ENCODE assay signal across 8 cellular contexts in the genomic region with DNA sequence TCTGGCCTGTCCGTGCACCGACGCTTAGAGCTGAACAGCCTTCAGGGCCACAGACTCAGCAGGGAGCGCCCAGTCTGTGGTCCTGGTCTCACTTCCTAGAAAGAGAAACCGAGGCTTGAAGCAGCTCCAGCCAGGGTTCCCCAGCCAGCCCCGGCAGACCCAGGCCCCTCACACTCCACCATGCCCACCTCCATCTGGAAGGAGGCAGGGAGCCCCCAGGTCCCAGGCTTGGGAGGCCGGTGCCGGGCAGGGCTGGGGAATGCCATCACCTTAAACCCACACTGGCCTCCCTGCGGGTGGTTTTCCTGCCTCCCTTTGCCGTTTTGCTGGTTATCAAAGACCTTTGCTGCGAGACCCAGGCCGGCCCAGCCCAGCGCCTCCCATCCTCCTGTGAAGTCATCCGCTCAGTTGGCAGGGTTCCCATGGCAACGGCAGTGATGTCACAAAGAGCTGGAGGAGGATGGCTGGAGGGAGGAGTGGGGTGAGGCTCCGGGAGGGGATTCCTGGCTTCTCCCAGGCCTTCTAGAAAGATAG. TPM values are rescaled to one million over a fixed set of nuclear protein-coding genes. Genes with fewer than 3 reads are reported as not detected.
DNase-seq lines count a peak whose midpoint lies in the region; ATAC-seq, FAIRE-seq and TF ChIP-seq lines count a peak whose summit lies in the region.

No MANE protein-coding gene starts in this region.

- H3K27me3 ChIP-seq in H1 (replicated peaks in 1 of 4; ENCODE audit: control insufficient read depth in 3 of 4, extremely low read depth in 1 of 4, insufficient read depth in 3 of 4, low read length in 3 of 4), result no peaks in the 10 kb centered on the region; a peak in 1 of 7 replicates
- no peaks in the 10 kb centered on the region for H3K27me3 ChIP-seq in neuronal stem cell (ENCODE audit: control insufficient read depth in 3 of 3, insufficient read depth in 3 of 3, low read depth in 1 of 3, low read length in 3 of 3)

- no TSS peak for BruUV-seq in MCF 10A (replicated peaks; lab: Mats Ljungman, UMichigan)

- no peak overlapping the region for H4K5ac ChIP-seq in H1 (ENCODE audit: insufficient read length, low read depth, low read length)

- no peaks in the 10 kb centered on the region for H3K79me1 ChIP-seq in H1 (ENCODE audit: low read depth, low read length)
- peaks cover 16% of the 10 kb centered on the region for H3K79me1 ChIP-seq in neuronal stem cell (ENCODE audit: low read depth, low read length)

- H2BK5ac ChIP-seq in H1 (ENCODE audit: low read depth, low read length) (peak overlapping the region; percentile 81; the same call in 1 of the 2 replicates), neuronal stem cell (ENCODE audit: low read length) (no peak overlapping the region)

- CTCF ChIA-PET in H1 (lab: Charles Lee; ENCODE audit: partially characterized antibody), result interaction anchor here (0.9 to 3.0 kb wide), 4 partner anchors 8 to 31 kb away, joined by 6 to 13 read pairs (median 7); no protein-coding TSS in a partner anchor
- CTCF ChIA-PET in MCF 10A (lab: Yijun Ruan, JAX), result no interaction called here

- no peak overlapping the region for H3K18ac ChIP-seq in H1 (ENCODE audit: extremely low read depth, low read length)
- H3K18ac ChIP-seq in neuronal stem cell (ENCODE audit: low read length), result peak overlapping the region; percentile 78

- H3K9me3 Mint-ChIP-seq in MCF 10A (ENCODE audit: unreplicated experiment), result peaks cover 12% of the 10 kb centered on the region

- H3K9ac ChIP-seq in H1 (replicated peaks in 1 of 4; ENCODE audit: extremely low read depth in 1 of 4, low read depth in 3 of 4, low read length in 3 of 4) (no peak overlapping the region), neuronal stem cell (ENCODE audit: low read depth, low read length, poor library complexity) (peak overlapping the region; percentile 50)

- peak overlapping the region; percentile 80; the same call in 1 of the 2 replicates for H4K8ac ChIP-seq in H1 (ENCODE audit: extremely low read depth, insufficient read depth, low read length)
- no peak overlapping the region for H4K8ac ChIP-seq in neuronal stem cell (ENCODE audit: low read depth, low read length)

- H2AK5ac ChIP-seq in H1 (ENCODE audit: low read depth, low read length) (peak overlapping the region; percentile 77; the same call in 1 of the 2 replicates), neuronal stem cell (ENCODE audit: low read depth, low read length) (peak overlapping the region; percentile 88)

- no peak overlapping the region for H3K56ac ChIP-seq in H1 (replicated peaks; ENCODE audit: insufficient read length, low read depth, low read length)

- no peak overlapping the region for H3K27ac ChIP-seq in H1 (ENCODE audit: low read depth, low read length)
- peak overlapping the region; percentile 65 for H3K27ac ChIP-seq in neuronal stem cell (replicated peaks; ENCODE audit: low read length)

- TF ChIP-seq CTCF in H1 (IDR thresholded peaks at IDR 0.05; ENCODE audit: control extremely low read depth in 1 of 3, insufficient read depth in 1 of 3, low read depth in 1 of 3, low read length in 3 of 3), result no peak
- no peak for TF ChIP-seq CTCF in MCF 10A (IDR thresholded peaks at IDR 0.05; ENCODE audit: unreplicated experiment)

- TF ChIP-seq POLR2A in H1 (IDR thresholded peaks at IDR 0.05; ENCODE audit: control extremely low read depth in 1 of 2, low read depth in 2 of 2, low read length in 2 of 2), result no peak

- H3K4me2 ChIP-seq in H1 (ENCODE audit: insufficient read depth in 1 of 2, low read depth in 2 of 2, low read length in 2 of 2) (peak overlapping the region in 1 of 2 experiments; percentile 44; a peak in 2 of 4 replicates), neuronal stem cell (ENCODE audit: insufficient read depth, low read length, poor library complexity, severe bottlenecking) (peak overlapping the region; percentile 42)

- peaks cover 55% of the 10 kb centered on the region for H3K27me3 Mint-ChIP-seq in MCF 10A (ENCODE audit: insufficient read depth, unreplicated experiment)

- no peak overlapping the region for H2BK12ac ChIP-seq in H1 (ENCODE audit: low read depth, low read length)
- H2BK12ac ChIP-seq in neuronal stem cell (ENCODE audit: low read length), result peak overlapping the region; percentile 96

- H4K91ac ChIP-seq in H1 (replicated peaks; ENCODE audit: insufficient read length, low read length) (peak overlapping the region; percentile 45), neuronal stem cell (ENCODE audit: low read depth, low read length, poor library complexity) (peak overlapping the region; percentile 9)

- POLR2A ChIA-PET in H1 (lab: Charles Lee; ENCODE audit: partially characterized antibody) (interaction anchor here (0.8 to 2.2 kb wide), 4 partner anchors 11 to 32 kb away, joined by 3 to 9 read pairs (median 4); no protein-coding TSS in a partner anchor), MCF 10A (lab: Yijun Ruan, JAX) (no interaction called here)

- no peak for TF ChIP-seq RAD21 in H1 (IDR thresholded peaks at IDR 0.05 in 1 of 2, conservative IDR thresholded peaks at IDR 0.05 in 1 of 2; ENCODE audit: low read depth in 2 of 2, low read length in 2 of 2)

- H2AFZ ChIP-seq in H1 (ENCODE audit: low read length) (no peak overlapping the region), neuronal stem cell (ENCODE audit: low read length) (no peak overlapping the region)

- no peak overlapping the region for H3K4me3 Mint-ChIP-seq in MCF 10A (ENCODE audit: unreplicated experiment)

- no peak overlapping the region for H3K4ac ChIP-seq in H1 (replicated peaks; ENCODE audit: insufficient read length, low read depth, low read length)
- H3K4ac ChIP-seq in neuronal stem cell (ENCODE audit: low read length), result no peak overlapping the region

- H3K79me2 ChIP-seq in H1 (ENCODE audit: control insufficient read depth in 1 of 2, insufficient read depth in 2 of 2, low read length in 2 of 2), result no peaks in the 10 kb centered on the region

- intact Hi-C loops in MCF 10A (cut with micrococcal nuclease), result no loop called here

- H3K14ac ChIP-seq in H1 (ENCODE audit: insufficient read length) (no peak overlapping the region), neuronal stem cell (ENCODE audit: low read length) (peak overlapping the region; percentile 97)

- WGBS in H1 (ENCODE audit: extremely low coverage in 1 of 2, insufficient coverage in 1 of 2, insufficient read length in 1 of 2, insufficient replicate concordance in 2 of 2, low coverage in 1 of 2, low lambda C conversion rate in 2 of 2, missing lambda C conversion rate in 1 of 2), 2 experiments, result 59% methylated on average over 15 of the region's 16 CpGs; no CpG with 5 or more reads in 1 of the 2 experiments
- no CpG with 5 or more reads among the region's 16 CpGs for WGBS in neuronal stem cell (ENCODE audit: extremely low coverage in 2 of 2, insufficient read length in 2 of 2, insufficient replicate concordance in 1 of 2), 2 donors

- FAIRE-seq in H1 (lab: Jason Lieb, UNC), result peak; percentile 32

- H3K27ac Mint-ChIP-seq in MCF 10A (ENCODE audit: low read depth, unreplicated experiment), result no peak overlapping the region

- 0 out of 2 replicates have a peak overlapping the region, but pooled peaks have one; percentile 74 for H2BK15ac ChIP-seq in H1 (ENCODE audit: low read length)
- H2BK15ac ChIP-seq in neuronal stem cell (ENCODE audit: low read length), result peak overlapping the region; percentile 79

- no peak overlapping the region for H2BK20ac ChIP-seq in H1 (ENCODE audit: low read length)

- no peaks in the 10 kb centered on the region for H3K36me3 Mint-ChIP-seq in MCF 10A (ENCODE audit: insufficient read depth, unreplicated experiment)

- ATAC-seq in HG03039 (IDR thresholded peaks at IDR 0.05; ENCODE audit: unreplicated experiment) (no peak), GM18868 (IDR thresholded peaks at IDR 0.05; ENCODE audit: unreplicated experiment) (no peak), GM21360 (IDR thresholded peaks at IDR 0.05; ENCODE audit: unreplicated experiment) (no peak)

- no peaks in the 10 kb centered on the region for H3K9me3 ChIP-seq in H1 (ENCODE audit: insufficient read depth in 2 of 2, low read depth in 1 of 2, low read length in 1 of 2)
- peaks cover 0 to 4% of the 10 kb centered on the region in 2 donors for H3K9me3 ChIP-seq in neuronal stem cell (replicated peaks in 1 of 2; ENCODE audit: control insufficient read depth in 2 of 2, insufficient read depth in 1 of 2, low read depth in 1 of 2, low read length in 2 of 2)

- peak in 1 of 2 experiments; percentile 10; a peak in 1 of 3 replicates for TF ChIP-seq EP300 in H1 (IDR thresholded peaks at IDR 0.05; ENCODE audit: borderline replicate concordance in 1 of 2, low read depth in 2 of 2, low read length in 2 of 2)

- H2BK120ac ChIP-seq in H1 (replicated peaks; ENCODE audit: low read depth, low read length) (no peak overlapping the region), neuronal stem cell (ENCODE audit: low read depth, low read length) (no peak overlapping the region)

- H3K4me1 ChIP-seq in H1 (replicated peaks in 1 of 4; ENCODE audit: control insufficient read depth in 3 of 4, insufficient read depth in 4 of 4, low read length in 3 of 4), result peaks cover 2 to 14% (median 11%) of the 10 kb centered on the region in 4 experiments
- peaks cover 22 to 23% of the 10 kb centered on the region in 2 donors for H3K4me1 ChIP-seq in neuronal stem cell (ENCODE audit: control insufficient read depth in 2 of 2, insufficient read depth in 1 of 2, low read depth in 1 of 2, low read length in 2 of 2)

- peaks cover 0 to 11% of the 10 kb centered on the region in 2 experiments for H4K20me1 ChIP-seq in H1 (replicated peaks in 1 of 2; ENCODE audit: control insufficient read depth in 1 of 2, insufficient read depth in 2 of 2, low read length in 2 of 2)

- no peaks in the 10 kb centered on the region for H3K4me1 Mint-ChIP-seq in MCF 10A (ENCODE audit: insufficient read depth, unreplicated experiment)

- H3K23ac ChIP-seq in H1 (ENCODE audit: insufficient read length) (no peak overlapping the region), neuronal stem cell (ENCODE audit: low read depth, low read length, poor library complexity) (no peak overlapping the region)

- DNase-seq in EL (peak; percentile 43), NCI-H2227 (lab: John Stamatoyannopoulos, UW; ENCODE audit: unreplicated experiment) (peak; percentile 87), H1 (ENCODE audit: low read depth in 1 of 2, low spot score in 2 of 2) (peak in 1 of 2 experiments; percentile 88), neuronal stem cell (ENCODE audit: low spot score) (peak; percentile 88), MCF 10A (ENCODE audit: unreplicated experiment) (no peak)

- H3K4me3 ChIP-seq in H1 (ENCODE audit: extremely low read depth in 1 of 4, insufficient read depth in 2 of 4, low read depth in 3 of 4, low read length in 4 of 4) (no peak overlapping the region), neuronal stem cell (ENCODE audit: low read length in 2 of 2) (no peak overlapping the region)

- H3K36me3 ChIP-seq in H1 (ENCODE audit: control insufficient read depth in 2 of 4, insufficient read depth in 4 of 4, low read length in 3 of 4), result no peaks in the 10 kb centered on the region
- H3K36me3 ChIP-seq in neuronal stem cell (replicated peaks in 1 of 2; ENCODE audit: control insufficient read depth in 2 of 2, insufficient read depth in 2 of 2, low read length in 2 of 2), result peaks cover 5 to 77% of the 10 kb centered on the region in 2 donors

- H3K23me2 ChIP-seq in H1 (ENCODE audit: low read depth, low read length), result peaks cover 10% of the 10 kb centered on the region; the same call in 1 of the 2 replicates

RNA-seq across cellular contexts. Expression of a gene that starts 24.0 kb away (rescaled TPM):
- 2.0 and 2.1 TPM in 2 replicates for total RNA-seq in H1 (2021; fragmentation: NEBNext Ultra II Directional; extraction: Animal tissue kit (Norgen Biotek cat#: 25700))
- 4.5 and 4.8 TPM in 2 replicates for polyA plus RNA-seq in H1 (2011; rRNA removed)
- 3.6 TPM for polyA plus RNA-seq in H1 (2011; cell fraction: cytosol; rRNA removed)
- 2.8 TPM for polyA plus RNA-seq in H1 (2011; cell fraction: nucleus; rRNA removed)
- 1.5 to 4.4 TPM (median 3.3 TPM) in 4 replicates for polyA plus RNA-seq in H1 (2012, experiment 1 of 2)
- 2.0 TPM for polyA plus RNA-seq in H1 (2012, experiment 2 of 2)
- polyA plus RNA-seq in H1 (2013, experiment 1 of 2), result 3.3 TPM
- polyA plus RNA-seq in H1 (2013, experiment 2 of 2), result 3.5 TPM
- 1.8 and 2.7 TPM in 2 replicates for polyA minus RNA-seq in H1 (2011; rRNA and poly(A)+ RNA removed)
- polyA minus RNA-seq in H1 (2011; cell fraction: cytosol; rRNA and poly(A)+ RNA removed), result 3.5 TPM
- 1.5 TPM for polyA minus RNA-seq in H1 (2011; cell fraction: nucleus; rRNA and poly(A)+ RNA removed)
- 15.6 TPM for polyA plus RNA-seq in neuronal stem cell (2013, experiment 1 of 2)
- polyA plus RNA-seq in neuronal stem cell (2013, experiment 2 of 2), result 16.3 TPM
- total RNA-seq in MCF 10A (2022), result not detected in 2 replicates
